ENCODE assay signal across 8 cellular contexts in genomic region chr2:213148572-213149331, GRCh38.
DNase-seq lines count a peak whose midpoint lies in the region; ATAC-seq and TF ChIP-seq lines count a peak whose summit lies in the region.

No MANE protein-coding gene starts in this region.

- peaks cover 18% of the 10 kb centered on the region for H3K36me3 Mint-ChIP-seq in effector memory CD8-positive, alpha-beta T cell (ENCODE audit: insufficient read depth)

- no peak for TF ChIP-seq CTCF in GM12875 (IDR thresholded peaks at IDR 0.05; ENCODE audit: borderline replicate concordance, insufficient read depth, low read depth, low read length)
- TF ChIP-seq CTCF in Loucy (conservative IDR thresholded peaks at IDR 0.05; ENCODE audit: low read length): peak; percentile 22; the same call in 1 of the 2 replicates

- H4K20me1 ChIP-seq in Loucy (ENCODE audit: insufficient read depth, low read length, poor library complexity, severe bottlenecking): peaks cover 8% of the 10 kb centered on the region

- no peak for DNase-seq in effector memory CD8-positive, alpha-beta T cell
- DNase-seq in pons (ENCODE audit: low spot score): peak; percentile 88
- DNase-seq in AG08395 (ENCODE audit: low spot score): no peak
- no peak for DNase-seq in NCI-H1105 (lab: John Stamatoyannopoulos, UW)
- DNase-seq in activated effector memory CD4-positive, alpha-beta T cell treated with anti-CD3 and anti-CD28 coated beads, Interleukin-2, amount 50 U/mL, for 16 hours: no peak

- no peaks in the 10 kb centered on the region for H3K9me3 Mint-ChIP-seq in effector memory CD8-positive, alpha-beta T cell

- peaks cover 92% of the 10 kb centered on the region for H3K79me2 ChIP-seq in Loucy (ENCODE audit: insufficient read depth, low read length)

- no peak overlapping the region for H2AFZ ChIP-seq in Loucy (ENCODE audit: low read length)

- peak overlapping the region; percentile 93 to 94 for H3K27ac Mint-ChIP-seq in effector memory CD8-positive, alpha-beta T cell

- H3K27me3 Mint-ChIP-seq in effector memory CD8-positive, alpha-beta T cell: peaks cover 0 to 8% of the 10 kb centered on the region in 2 donors

- no peaks in the 10 kb centered on the region for H3K9me2 ChIP-seq in Loucy (replicated peaks; ENCODE audit: low read depth, low read length)

- H3K4me3 Mint-ChIP-seq in effector memory CD8-positive, alpha-beta T cell: peak overlapping the region; percentile 91 to 93

- H3K4me2 ChIP-seq in Loucy (ENCODE audit: low read depth, low read length, poor library complexity, severe bottlenecking): peak overlapping the region; percentile 86

- ATAC-seq in effector memory CD8-positive, alpha-beta T cell (replicated peaks): no peak
- ATAC-seq in HG02588 (IDR thresholded peaks at IDR 0.05; ENCODE audit: unreplicated experiment): no peak

- H3K4me1 ChIP-seq in Loucy (ENCODE audit: insufficient read depth, low read length, poor library complexity, severe bottlenecking): peaks cover 26% of the 10 kb centered on the region

- H3K27me3 ChIP-seq in Loucy (ENCODE audit: insufficient read depth, low read length, poor library complexity, severe bottlenecking): no peaks in the 10 kb centered on the region

- H3K9me3 ChIP-seq in Loucy (ENCODE audit: insufficient read depth, low read depth, low read length): no peaks in the 10 kb centered on the region

- H3K36me3 ChIP-seq in Loucy (ENCODE audit: insufficient read depth, low read length): peaks cover 25% of the 10 kb centered on the region

- peaks cover 7% of the 10 kb centered on the region for H3F3A ChIP-seq in Loucy (ENCODE audit: low read depth)

- peak overlapping the region; percentile 95 for H3K9ac ChIP-seq in Loucy (ENCODE audit: low read depth, low read length, poor library complexity, severe bottlenecking)

- peaks cover 11% of the 10 kb centered on the region in 2 donors for H3K4me1 Mint-ChIP-seq in effector memory CD8-positive, alpha-beta T cell (ENCODE audit: low read depth in 2 of 2)

- peak overlapping the region; percentile 61 for H3K4me3 ChIP-seq in GM12875 (ENCODE audit: low read depth, low read length)
- peak overlapping the region; percentile 85 for H3K4me3 ChIP-seq in Loucy (ENCODE audit: low read length, poor library complexity, severe bottlenecking)
